ENCODE assay signal across 28 cellular contexts in the genomic region with DNA sequence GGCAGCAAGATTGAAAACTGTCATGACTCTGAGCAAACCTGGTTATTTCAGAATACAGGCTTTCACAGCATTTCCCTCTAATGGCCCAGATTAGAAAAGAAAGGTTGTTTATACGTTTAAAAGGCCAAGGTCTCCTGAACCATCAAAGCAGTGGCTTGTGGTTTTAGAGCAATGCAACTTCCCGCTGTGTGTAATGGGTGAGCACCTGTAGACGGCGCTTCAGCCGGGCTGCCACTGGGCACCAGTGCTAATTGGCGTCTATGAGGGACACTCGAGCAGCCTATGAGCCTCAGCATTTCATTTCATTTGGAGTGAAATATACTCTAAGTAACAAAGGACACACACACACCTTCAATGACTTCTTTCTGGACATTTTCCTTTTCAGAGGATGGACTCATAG.
"Had no signal": no experiment of that assay in that cellular context is flagged by ENCODE, and none has a peak within 500 bp of the region (broad histone marks: within the 10 kb centered on the region; RNA-seq: fewer than 3 reads in every experiment).

No MANE protein-coding gene starts in this region.

- H3K36me3 Mint-ChIP-seq: naive thymus-derived CD4-positive, alpha-beta T cell; stimulated activated memory B cell treated with anti-CD40 and anti-IgM and Interleukin-4, amounts not matched to agents 10 μg/mL and 1 μg/mL and 100 μg/mL, for 72 hours had no signal

- H3K4me2 ChIP-seq: hepatocyte had no signal

- H3K9me3 ChIP-seq: esophagus muscularis mucosa, gastroesophageal sphincter, heart left ventricle, left lung, ovary, psoas muscle, testis, tibial artery, upper lobe of left lung had no signal

- H3K27me3 ChIP-seq: esophagus muscularis mucosa, foreskin keratinocyte, gastroesophageal sphincter, heart left ventricle, hepatocyte, left lung, ovary, spleen, testis, tibial artery, upper lobe of left lung had no signal

- ATAC-seq: foreskin keratinocyte; gastroesophageal sphincter; heart left ventricle; left lung; naive thymus-derived CD4-positive, alpha-beta T cell; psoas muscle; right cardiac atrium; stimulated activated memory B cell treated with anti-CD40 and anti-IgM and Interleukin-4, amounts not matched to agents 10 μg/mL and 1 μg/mL and 100 μg/mL, for 72 hours; stimulated activated naive CD8-positive, alpha-beta T cell treated with anti-CD3 and anti-CD28 coated beads, Interleukin-15, Interleukin-2, amounts not matched to agents 100 U/mL and 50 U/mL, for 24 hours had no signal

- H3K27me3 Mint-ChIP-seq: naive thymus-derived CD4-positive, alpha-beta T cell; stimulated activated memory B cell treated with anti-CD40 and anti-IgM and Interleukin-4, amounts not matched to agents 10 μg/mL and 1 μg/mL and 100 μg/mL, for 72 hours had no signal

- H3K27ac ChIP-seq: coronary artery, esophagus muscularis mucosa, foreskin keratinocyte, gastroesophageal sphincter, heart left ventricle, hepatocyte, left lung, ovary, psoas muscle, skin epidermis, spleen, testis, tibial artery, upper lobe of left lung had no signal

- H3K4me1 Mint-ChIP-seq: naive thymus-derived CD4-positive, alpha-beta T cell; nephron progenitor cell; stimulated activated memory B cell treated with anti-CD40 and anti-IgM and Interleukin-4, amounts not matched to agents 10 μg/mL and 1 μg/mL and 100 μg/mL, for 72 hours had no signal

- H3K36me3 ChIP-seq: esophagus muscularis mucosa, gastroesophageal sphincter, heart left ventricle, left lung, ovary, spleen, tibial artery, upper lobe of left lung had no signal

- H2AFZ ChIP-seq: hepatocyte had no signal

- H3K4me1 ChIP-seq: esophagus muscularis mucosa, foreskin keratinocyte, gastroesophageal sphincter, heart left ventricle, left lung, psoas muscle, spleen, testis, tibial artery, upper lobe of left lung had no signal

- H3K4me3 ChIP-seq: coronary artery, esophagus muscularis mucosa, gastroesophageal sphincter, heart left ventricle, hepatocyte, left lung, ovary, psoas muscle, skin epidermis, spleen, testis, tibial artery, upper lobe of left lung had no signal

- H3K4me3 Mint-ChIP-seq: naive thymus-derived CD4-positive, alpha-beta T cell; nephron progenitor cell; stimulated activated memory B cell treated with anti-CD40 and anti-IgM and Interleukin-4, amounts not matched to agents 10 μg/mL and 1 μg/mL and 100 μg/mL, for 72 hours had no signal

- H3K79me2 ChIP-seq: hepatocyte had no signal

- H3K27ac Mint-ChIP-seq: naive thymus-derived CD4-positive, alpha-beta T cell; nephron progenitor cell; stimulated activated memory B cell treated with anti-CD40 and anti-IgM and Interleukin-4, amounts not matched to agents 10 μg/mL and 1 μg/mL and 100 μg/mL, for 72 hours had no signal

- DNase-seq: dermis blood vessel endothelial cell; effector memory CD4-positive, alpha-beta T cell; foreskin keratinocyte; heart left ventricle; kidney; left lung; mesendoderm; midbrain; naive thymus-derived CD4-positive, alpha-beta T cell; nephron progenitor cell; occipital lobe; ovary; posterior cingulate gyrus; psoas muscle; right cardiac atrium; spleen; stimulated activated CD4-positive, alpha-beta T cell treated with anti-CD3 and anti-CD28 coated beads, Interleukin-4, amount 100 ng/mL, for 4 hours; stimulated activated naive CD8-positive, alpha-beta T cell treated with anti-CD3 and anti-CD28 coated beads, Interleukin-15, Interleukin-2, amounts not matched to agents 100 U/mL and 50 U/mL, for 24 hours; substantia nigra; testis; tibial artery had no signal

- H3K9me3 Mint-ChIP-seq: stimulated activated memory B cell treated with anti-CD40 and anti-IgM and Interleukin-4, amounts not matched to agents 10 μg/mL and 1 μg/mL and 100 μg/mL, for 72 hours had no signal
